25 cellular contexts compared by ENCODE assay signal in the genomic region with DNA sequence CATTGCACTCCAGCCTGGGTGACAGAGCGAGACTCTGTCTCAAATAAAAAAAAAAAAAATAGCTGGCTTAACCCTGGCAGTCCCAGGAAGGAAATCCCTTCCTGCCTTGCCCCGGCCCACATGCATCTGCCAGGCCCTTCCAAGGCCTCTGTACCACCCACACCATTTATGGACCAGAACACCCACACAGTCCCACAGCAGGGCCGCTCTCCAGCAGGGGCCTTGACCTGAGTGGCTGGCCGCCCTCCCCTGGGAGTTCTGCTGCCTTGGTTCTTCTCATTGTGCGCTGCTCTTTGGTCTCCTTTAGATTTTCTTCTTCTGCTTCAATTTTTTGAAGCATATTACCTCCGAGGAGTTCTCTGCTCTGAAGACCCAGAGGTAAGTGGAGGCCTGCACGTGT. TPM values are rescaled to one million over a fixed set of nuclear protein-coding genes. Genes with fewer than 3 reads are reported as not detected.
"Had no signal": no experiment of that assay in that cellular context is flagged by ENCODE, and none has a peak within 500 bp of the region (broad histone marks: within the 10 kb centered on the region; RNA-seq: fewer than 3 reads in every experiment).

No MANE protein-coding gene starts in this region.

- H3K9me3 ChIP-seq: ovary, psoas muscle, right lobe of liver, stomach, tibial artery, transverse colon, upper lobe of right lung, uterus had no signal

- DNase-seq: naive thymus-derived CD4-positive, alpha-beta T cell; natural killer cell; occipital lobe; ovary; psoas muscle; right cardiac atrium; right lobe of liver; stimulated activated CD4-positive, alpha-beta T cell treated with anti-CD3 and anti-CD28 coated beads, Interleukin-15, amount 100 ng/mL, for 24 hours; stimulated activated CD4-positive, alpha-beta T cell treated with anti-CD3 and anti-CD28 coated beads, Interleukin-2, amount 100 ng/mL, for 24 hours; stimulated activated CD4-positive, alpha-beta T cell treated with anti-CD3 and anti-CD28 coated beads, Interleukin-2, amount 100 ng/mL, for 48 hours; stimulated activated CD4-positive, alpha-beta T cell treated with anti-CD3 and anti-CD28 coated beads, Interleukin-4, amount 100 ng/mL, for 24 hours; stimulated activated naive B cell treated with anti-CD40 and anti-IgM and Interleukin-4, amounts not matched to agents 10 μg/mL and 1 μg/mL and 100 μg/mL, for 72 hours; stimulated activated naive CD4-positive, alpha-beta T cell treated with Interleukin-2 at 50 U/mL for 16 hours; stomach; tibial artery; transverse colon; upper lobe of right lung; uterus had no signal

- H3K36me3 ChIP-seq: neural progenitor cell, ovary, uterus had no signal

- H3K27me3 ChIP-seq: neural progenitor cell, ovary, right lobe of liver, stomach, tibial artery, transverse colon, upper lobe of right lung, uterus had no signal

- H3K4me1 ChIP-seq: neural progenitor cell, psoas muscle, right lobe of liver, stomach, tibial artery, transverse colon, upper lobe of right lung, uterus had no signal

- H3K27ac ChIP-seq: neural progenitor cell, ovary, psoas muscle, right lobe of liver, skin epidermis, stomach, tibial artery, transverse colon, upper lobe of right lung, uterus had no signal

- ATAC-seq: naive thymus-derived CD4-positive, alpha-beta T cell; natural killer cell; psoas muscle; right cardiac atrium; right lobe of liver; stimulated activated effector memory CD8-positive, alpha-beta T cell treated with anti-CD3 and anti-CD28 coated beads, Interleukin-12 subunit alpha, Interleukin-12 subunit beta, amount 100 ng/mL, for 72 hours; stimulated activated naive B cell treated with anti-CD40 and anti-IgM and Interleukin-4, amounts not matched to agents 10 μg/mL and 1 μg/mL and 100 μg/mL, for 72 hours; upper lobe of right lung had no signal

- H3K4me3 ChIP-seq: neural progenitor cell, ovary, psoas muscle, right lobe of liver, skin epidermis, smooth muscle cell, stomach, tibial artery, transverse colon, upper lobe of right lung, uterus had no signal

RNA-seq across cellular contexts. Expression of gene CPNE9, which starts 16.1 kb away (rescaled TPM):
- total RNA-seq: osteoblast, ovary, psoas muscle, renal cortical epithelial cell, right lobe of liver, smooth muscle cell, stomach, transverse colon, urinary bladder, uterus had no signal
- polyA plus RNA-seq: smooth muscle cell had no signal
